Comparison of ENCODE assay signal across 17 cellular contexts in genomic region chr4:180335571-180335970, GRCh38.
A peak's percentile ranks its signal among the peaks of the same experiment; 100 is the strongest.
DNase-seq lines count a peak whose midpoint lies in the region; ATAC-seq lines count a peak whose summit lies in the region.
"Had no signal": no experiment of that assay in that cellular context is flagged by ENCODE, and none has a peak within 500 bp of the region (broad histone marks: within the 10 kb centered on the region; RNA-seq: fewer than 3 reads in every experiment).

No MANE protein-coding gene starts in this region.

- intact Hi-C loops in left cardiac atrium (cut with DNase I): no loop called here
- intact Hi-C loops in naive thymus-derived CD4-positive, alpha-beta T cell (cut with micrococcal nuclease): no loop called here

- no peak for ATAC-seq in left cardiac atrium
- no peak for ATAC-seq in naive thymus-derived CD4-positive, alpha-beta T cell
- ATAC-seq: CD8-positive, alpha-beta T cell had no signal

- H3K4me1 ChIP-seq in ectodermal cell (ENCODE audit: control insufficient read depth, insufficient read depth, low read length): no peaks in the 10 kb centered on the region
- H3K4me1 ChIP-seq in naive thymus-derived CD4-positive, alpha-beta T cell (ENCODE audit: control insufficient read depth in 2 of 2, insufficient read depth in 2 of 2, low read length in 2 of 2): no peaks in the 10 kb centered on the region
- H3K4me1 ChIP-seq: BLaER1, Caco-2, HAP-1 had no signal

- H3K27me3 Mint-ChIP-seq in naive thymus-derived CD4-positive, alpha-beta T cell: no peaks in the 10 kb centered on the region
- H3K27me3 Mint-ChIP-seq: B cell; CD4-positive, CD25-positive, alpha-beta regulatory T cell had no signal

- DNase-seq in amniotic stem cell (lab: John Stamatoyannopoulos, UW) (peak; percentile 5), foreskin melanocyte (peak; percentile 72), left cardiac atrium (no peak), dedifferentiated amniotic fluid mesenchymal stem cell (ENCODE audit: extremely low spot score) (no peak)
- no peak for DNase-seq in naive thymus-derived CD4-positive, alpha-beta T cell
- DNase-seq: Caco-2; CD4-positive, CD25-positive, alpha-beta regulatory T cell; CD8-positive, alpha-beta T cell; DMS153; DND-41; GOT3; HFFc6 had no signal

- peaks cover 0 to 10% (median under 1%) of the 10 kb centered on the region in 11 donors for H3K9me3 Mint-ChIP-seq in naive thymus-derived CD4-positive, alpha-beta T cell

- peak overlapping the region; percentile 32 for H3K27ac ChIP-seq in ectodermal cell (ENCODE audit: insufficient read depth, low read depth, low read length, poor library complexity, severe bottlenecking)
- H3K27ac ChIP-seq in naive thymus-derived CD4-positive, alpha-beta T cell (ENCODE audit: low read depth, low read length): no peak overlapping the region
- H3K27ac ChIP-seq: BLaER1, C4-2B had no signal

- no CpG with 5 or more reads among the region's 1 CpG for WGBS in ectodermal cell, 2 experiments

- no peaks in the 10 kb centered on the region for H3K9me3 ChIP-seq in ectodermal cell (ENCODE audit: control insufficient read depth, low read length)
- H3K9me3 ChIP-seq in naive thymus-derived CD4-positive, alpha-beta T cell (ENCODE audit: control insufficient read depth in 2 of 3, low read length in 3 of 3): no peaks in the 10 kb centered on the region
- H3K9me3 ChIP-seq: BLaER1, Caco-2, HAP-1 had no signal

- no peak overlapping the region for H3K4me3 ChIP-seq in ectodermal cell (ENCODE audit: insufficient read depth, low read depth, low read length)
- H3K4me3 ChIP-seq in naive thymus-derived CD4-positive, alpha-beta T cell (ENCODE audit: low read length): no peak overlapping the region
- H3K4me3 ChIP-seq: BLaER1, HAP-1 had no signal

- H3K36me3 ChIP-seq in ectodermal cell (ENCODE audit: control insufficient read depth, insufficient read depth, low read length): no peaks in the 10 kb centered on the region
- no peaks in the 10 kb centered on the region for H3K36me3 ChIP-seq in naive thymus-derived CD4-positive, alpha-beta T cell (ENCODE audit: control insufficient read depth in 2 of 3, insufficient read depth in 3 of 3, low read length in 3 of 3)
- H3K36me3 ChIP-seq: BLaER1, HAP-1 had no signal

- no peak overlapping the region for H3K27ac Mint-ChIP-seq in naive thymus-derived CD4-positive, alpha-beta T cell
- H3K27ac Mint-ChIP-seq: B cell; CD4-positive, CD25-positive, alpha-beta regulatory T cell; CD8-positive, alpha-beta T cell; HFFc6 had no signal

- no peaks in the 10 kb centered on the region for H3K27me3 ChIP-seq in ectodermal cell (ENCODE audit: control insufficient read depth, insufficient read depth, low read length, poor library complexity, severe bottlenecking)
- no peaks in the 10 kb centered on the region for H3K27me3 ChIP-seq in naive thymus-derived CD4-positive, alpha-beta T cell (ENCODE audit: control insufficient read depth in 2 of 2, insufficient read depth in 2 of 2, low read length in 2 of 2)
- H3K27me3 ChIP-seq: BLaER1 had no signal

- no peak overlapping the region for H3K4me3 Mint-ChIP-seq in naive thymus-derived CD4-positive, alpha-beta T cell
- H3K4me3 Mint-ChIP-seq: B cell; CD4-positive, CD25-positive, alpha-beta regulatory T cell; CD8-positive, alpha-beta T cell; HFFc6 had no signal

- H3K36me3 Mint-ChIP-seq in naive thymus-derived CD4-positive, alpha-beta T cell: no peaks in the 10 kb centered on the region
- H3K36me3 Mint-ChIP-seq: CD4-positive, CD25-positive, alpha-beta regulatory T cell; CD8-positive, alpha-beta T cell had no signal

- H3K4me1 Mint-ChIP-seq in naive thymus-derived CD4-positive, alpha-beta T cell: no peaks in the 10 kb centered on the region
- H3K4me1 Mint-ChIP-seq: B cell had no signal

- CTCF ChIA-PET in naive thymus-derived CD4-positive, alpha-beta T cell (lab: Charles Lee): no interaction called here

- POLR2A ChIA-PET in naive thymus-derived CD4-positive, alpha-beta T cell (lab: Charles Lee): no interaction called here

Comparison
In these comparisons a context has a peak if more than half of its experiments do, and no peak if none do; other contexts are left out.
1. DNase-seq: peak in amniotic stem cell (single experiment) and foreskin melanocyte (single experiment); none in left cardiac atrium (single experiment), naive thymus-derived CD4-positive, alpha-beta T cell (0 of 9) and dedifferentiated amniotic fluid mesenchymal stem cell (single experiment).